ENCODE assay signal across 8 cellular contexts in genomic region chr7:23105644-23106490, GRCh38. TPM values are rescaled to one million over a fixed set of nuclear protein-coding genes. Genes with fewer than 3 reads are reported as not detected.
DNase-seq lines count a peak whose midpoint lies in the region; ATAC-seq and TF ChIP-seq lines count a peak whose summit lies in the region.

A gene with protein sequence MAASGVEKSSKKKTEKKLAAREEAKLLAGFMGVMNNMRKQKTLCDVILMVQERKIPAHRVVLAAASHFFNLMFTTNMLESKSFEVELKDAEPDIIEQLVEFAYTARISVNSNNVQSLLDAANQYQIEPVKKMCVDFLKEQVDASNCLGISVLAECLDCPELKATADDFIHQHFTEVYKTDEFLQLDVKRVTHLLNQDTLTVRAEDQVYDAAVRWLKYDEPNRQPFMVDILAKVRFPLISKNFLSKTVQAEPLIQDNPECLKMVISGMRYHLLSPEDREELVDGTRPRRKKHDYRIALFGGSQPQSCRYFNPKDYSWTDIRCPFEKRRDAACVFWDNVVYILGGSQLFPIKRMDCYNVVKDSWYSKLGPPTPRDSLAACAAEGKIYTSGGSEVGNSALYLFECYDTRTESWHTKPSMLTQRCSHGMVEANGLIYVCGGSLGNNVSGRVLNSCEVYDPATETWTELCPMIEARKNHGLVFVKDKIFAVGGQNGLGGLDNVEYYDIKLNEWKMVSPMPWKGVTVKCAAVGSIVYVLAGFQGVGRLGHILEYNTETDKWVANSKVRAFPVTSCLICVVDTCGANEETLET (plus strand): TSS chr7:23105785. CDS start chr7:23106027, 242 bp downstream.

- DNase-seq in DMS53 treated with DMSO at 0.1 percent for 48 hours (lab: John Stamatoyannopoulos, UW; ENCODE audit: unreplicated experiment) (peak; percentile 97), KG1 (lab: John Stamatoyannopoulos, UW) (peak; percentile 92), Panc1 (ENCODE audit: low read depth, low spot score) (peak; percentile 78)
- peak; percentile 98 for DNase-seq in activated T-cell treated with anti-CD3 and anti-CD28 coated beads, Interleukin-2, amount 50 U/mL, for 48 hours
- DNase-seq in stimulated activated CD8-positive, alpha-beta memory T cell treated with anti-CD3 and anti-CD28 coated beads, Interleukin-7, amount 100 ng/mL, for 4 hours (ENCODE audit: low read depth in 2 of 2): peak; percentile 91 to 95

- peak; percentile 95 for ATAC-seq in GM21723 (IDR thresholded peaks at IDR 0.05; ENCODE audit: unreplicated experiment)
- peak; percentile 99 for ATAC-seq in Panc1
- ATAC-seq in esophagus mucosa: peak; percentile 100

- no peak for TF ChIP-seq CTCF in Panc1 (IDR thresholded peaks at IDR 0.05)

- CTCF ChIA-PET in Panc1 (lab: Charles Lee): interaction anchor here (0.6 to 1.1 kb wide), 3 partner anchors 76 to 379 kb away, joined by 3 to 6 read pairs (median 5); partner anchors contain the start of genes IL6 and NUP42

- H3K36me3 ChIP-seq in Panc1 (ENCODE audit: control insufficient read depth, insufficient read depth, low read length) (no peaks in the 10 kb centered on the region; the same call in 1 of the 2 replicates), muscle layer of colon (ENCODE audit: insufficient read depth, low read length) (no peaks in the 10 kb centered on the region)

- H3K4me3 ChIP-seq in Panc1 (ENCODE audit: low read depth in 2 of 2, low read length in 2 of 2) (peak within 1 kb of the TSS; percentile 96 to 98), muscle layer of colon (ENCODE audit: low read depth in 1 of 2, low read length in 2 of 2) (peak within 1 kb of the TSS; percentile 53 to 87)

- POLR2A ChIA-PET in Panc1 (lab: Charles Lee): interaction anchor here (0.6 to 0.7 kb wide), 4 partner anchors 19 to 519 kb away, joined by 3 to 5 read pairs (median 3); no protein-coding TSS in a partner anchor

- peaks cover 17% of the 10 kb centered on the region for H3K4me1 ChIP-seq in Panc1 (ENCODE audit: control insufficient read depth, insufficient read depth, low read length)
- H3K4me1 ChIP-seq in muscle layer of colon (ENCODE audit: insufficient read depth, low read length): peaks cover 25% of the 10 kb centered on the region

- intact Hi-C loops in Panc1 (cut with micrococcal nuclease; ENCODE audit: unreplicated experiment): loop anchor here (5.0 kb wide), 1 partner anchor 76 kb away; the partner anchor contains the start of gene NUP42

- peak within 1 kb of the TSS; percentile 81 for H3K9ac ChIP-seq in muscle layer of colon (ENCODE audit: low read length)

- H3K27ac ChIP-seq in Panc1 (ENCODE audit: low read length) (peak within 1 kb of the TSS; percentile 93), muscle layer of colon (ENCODE audit: low read depth, low read length) (peak within 1 kb of the TSS; percentile 64)

- H3K27me3 ChIP-seq in Panc1 (ENCODE audit: control insufficient read depth, insufficient read depth, low read length) (no peaks in the 10 kb centered on the region), muscle layer of colon (ENCODE audit: control insufficient read depth in 1 of 2, insufficient read depth in 2 of 2, low read length in 2 of 2) (no peaks in the 10 kb centered on the region)

- in situ Hi-C loops in Panc1 (cut with HindIII; ENCODE audit: low pct_unique_long_range_greater_than_20kb, low sequenced_read_pairs): no loop called here

- no peaks in the 10 kb centered on the region for H3K9me3 ChIP-seq in Panc1 (ENCODE audit: control insufficient read depth, insufficient read depth, low read depth, low read length)
- H3K9me3 ChIP-seq in muscle layer of colon (ENCODE audit: low read length): no peaks in the 10 kb centered on the region

- no TSS peak for BruUV-seq in Panc1 (replicated peaks; lab: Mats Ljungman, UMichigan)

RNA-seq across cellular contexts. Expression of the gene that starts here (rescaled TPM):
- 33.8 TPM for total RNA-seq in Panc1 (2021; ENCODE audit: unreplicated experiment)
- 19.3 TPM for polyA plus RNA-seq in Panc1 (2012; ENCODE audit: insufficient read length)
- total RNA-seq in esophagus mucosa: 18.1 TPM

Comparison
In these comparisons a context has a peak if more than half of its experiments do, and no peak if none do; other contexts are left out.
1. Peak in every context shown above with its lines: DNase-seq, ATAC-seq, H3K4me3 ChIP-seq and H3K27ac ChIP-seq.